ENCODE assay signal across 26 cellular contexts in the genomic region with DNA sequence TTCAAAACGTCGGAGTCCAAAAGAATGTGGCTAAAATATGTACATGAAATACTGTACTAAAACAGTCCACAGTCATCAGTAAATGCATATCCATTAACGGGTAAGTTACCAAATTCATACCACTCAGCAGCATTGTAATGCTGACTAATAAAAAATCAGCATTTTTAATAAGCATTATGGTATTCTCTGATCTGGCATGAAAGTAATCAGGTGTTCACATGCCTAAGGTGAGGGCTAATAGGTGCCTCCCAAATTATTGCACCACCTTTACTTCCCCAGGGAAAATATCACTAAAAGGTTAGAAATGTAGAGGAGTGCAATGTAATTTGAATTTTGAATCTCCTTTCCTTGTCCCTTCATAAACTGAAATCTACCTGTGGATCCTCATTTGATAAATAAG.
"Had no signal": no experiment of that assay in that cellular context is flagged by ENCODE, and none has a peak within 500 bp of the region (broad histone marks: within the 10 kb centered on the region; RNA-seq: fewer than 3 reads in every experiment).

No MANE protein-coding gene starts in this region.

- H3K36me3 ChIP-seq: left lung, lower lobe of right lung, ovary, right atrium auricular region, suprapubic skin, thoracic aorta, tibial artery, upper lobe of left lung, vagina had no signal

- H3K4me1 Mint-ChIP-seq: memory B cell; naive thymus-derived CD4-positive, alpha-beta T cell had no signal

- H3K9me3 Mint-ChIP-seq: natural killer cell treated with Interleukin-12 subunit alpha and Interleukin-12 subunit beta and Interleukin-15 and Interleukin-18, amount 100 ng/mL, for 72 hours had no signal

- H3K4me1 ChIP-seq: left lung, lower lobe of right lung, right atrium auricular region, suprapubic skin, tibial artery, upper lobe of left lung, vagina had no signal

- H3K27ac ChIP-seq: left lung, lower lobe of right lung, ovary, right atrium auricular region, skin epidermis, suprapubic skin, thoracic aorta, tibial artery, upper lobe of left lung, vagina had no signal

- ATAC-seq: left colon; left lung; mucosa of descending colon; naive thymus-derived CD4-positive, alpha-beta T cell; natural killer cell treated with Interleukin-12 subunit alpha and Interleukin-12 subunit beta and Interleukin-15 and Interleukin-18, amount 100 ng/mL, for 72 hours; sciatic nerve had no signal

- H3K27ac Mint-ChIP-seq: memory B cell; naive thymus-derived CD4-positive, alpha-beta T cell; natural killer cell treated with Interleukin-12 subunit alpha and Interleukin-12 subunit beta and Interleukin-15 and Interleukin-18, amount 100 ng/mL, for 72 hours; progenitor cell of endocrine pancreas; stimulated activated naive CD8-positive, alpha-beta T cell treated with anti-CD3 and anti-CD28 coated beads, Interleukin-15, Interleukin-2, amounts not matched to agents 100 ng/mL and 50 ng/mL, for 24 hours had no signal

- H3K9me3 ChIP-seq: lower lobe of right lung, ovary, right atrium auricular region, suprapubic skin, thoracic aorta, vagina had no signal

- H3K4me3 Mint-ChIP-seq: memory B cell; naive thymus-derived CD4-positive, alpha-beta T cell; natural killer cell treated with Interleukin-12 subunit alpha and Interleukin-12 subunit beta and Interleukin-15 and Interleukin-18, amount 100 ng/mL, for 72 hours; stimulated activated naive CD8-positive, alpha-beta T cell treated with anti-CD3 and anti-CD28 coated beads, Interleukin-15, Interleukin-2, amounts not matched to agents 100 ng/mL and 50 ng/mL, for 24 hours had no signal

- H3K4me3 ChIP-seq: left lung, lower lobe of right lung, mucosa of descending colon, ovary, right atrium auricular region, skin epidermis, suprapubic skin, thoracic aorta, tibial artery, upper lobe of left lung, vagina had no signal

- H3K36me3 Mint-ChIP-seq: natural killer cell treated with Interleukin-12 subunit alpha and Interleukin-12 subunit beta and Interleukin-15 and Interleukin-18, amount 100 ng/mL, for 72 hours had no signal

- H3K27me3 Mint-ChIP-seq: memory B cell; progenitor cell of endocrine pancreas; stimulated activated naive CD8-positive, alpha-beta T cell treated with anti-CD3 and anti-CD28 coated beads, Interleukin-15, Interleukin-2, amounts not matched to agents 100 ng/mL and 50 ng/mL, for 24 hours had no signal

- DNase-seq: hippocampal formation; kidney; left colon; left lung; lower lobe of right lung; midbrain; mucosa of descending colon; naive thymus-derived CD4-positive, alpha-beta T cell; ovary; stimulated activated CD4-positive, alpha-beta T cell treated with anti-CD3 and anti-CD28 coated beads, Interleukin-12 subunit alpha, Interleukin-12 subunit beta, amount 100 ng/mL, for 4 hours; stimulated activated CD4-positive, alpha-beta T cell treated with anti-CD3 and anti-CD28 coated beads, Interleukin-15, amount 100 ng/mL, for 24 hours; stimulated activated CD4-positive, alpha-beta T cell treated with anti-CD3 and anti-CD28 coated beads, Interleukin-2, amount 100 ng/mL, for 24 hours; stimulated activated CD4-positive, alpha-beta T cell treated with anti-CD3 and anti-CD28 coated beads, Interleukin-4, amount 100 ng/mL, for 1 hour; stimulated activated naive CD4-positive, alpha-beta T cell; tibial artery; upper lobe of left lung had no signal

- FAIRE-seq: kidney had no signal

- H3K27me3 ChIP-seq: left lung, ovary, right atrium auricular region, suprapubic skin, tibial artery, upper lobe of left lung, vagina had no signal
